ENCODE assay signal across 12 cellular contexts in the genomic region with DNA sequence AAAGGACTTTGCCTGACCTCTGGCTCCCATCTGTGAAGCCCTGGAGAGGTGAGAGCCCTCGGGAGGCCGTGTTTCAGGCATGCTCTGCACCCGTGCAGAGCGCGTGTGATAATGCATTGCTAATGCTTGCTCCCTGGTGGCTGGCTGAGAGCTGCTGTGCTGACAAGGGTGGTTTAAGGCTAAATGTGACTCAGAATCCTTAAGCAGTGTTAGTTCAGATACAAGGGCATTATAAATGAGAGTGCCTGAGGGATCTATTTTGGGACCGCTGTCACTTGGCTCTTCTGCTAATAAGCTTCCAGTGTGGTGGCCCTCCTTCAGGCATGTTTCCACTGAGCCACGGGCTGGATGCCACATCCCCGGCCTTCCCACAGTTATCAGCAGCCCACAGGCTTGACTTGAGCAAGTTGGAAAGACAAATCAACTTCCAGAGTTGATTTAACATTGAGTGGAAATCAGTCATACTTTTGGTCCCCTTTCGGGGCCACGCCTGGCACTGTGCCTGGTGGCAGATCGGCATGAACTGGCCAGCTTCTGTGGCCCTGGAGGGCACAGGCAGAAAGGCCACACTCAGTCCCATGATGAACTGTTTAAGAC. TPM values are rescaled to one million over a fixed set of nuclear protein-coding genes. Genes with fewer than 3 reads are reported as not detected.
DNase-seq lines count a peak whose midpoint lies in the region; ATAC-seq and TF ChIP-seq lines count a peak whose summit lies in the region.
"Had no signal": no experiment of that assay in that cellular context is flagged by ENCODE, and none has a peak within 500 bp of the region (broad histone marks: within the 10 kb centered on the region; RNA-seq: fewer than 3 reads in every experiment).

No MANE protein-coding gene starts in this region.

- H3K36me3 Mint-ChIP-seq in nephron (ENCODE audit: low read depth) (no peaks in the 10 kb centered on the region), T-helper 17 cell (ENCODE audit: low read depth) (peaks cover 4% of the 10 kb centered on the region)
- H3K36me3 Mint-ChIP-seq in activated naive CD4-positive, alpha-beta T cell treated with anti-CD3 and anti-CD28 coated beads for 36 hours (ENCODE audit: low read depth) = peaks cover 11% of the 10 kb centered on the region

- H3K4me1 ChIP-seq in Peyer's patch = no peaks in the 10 kb centered on the region

- H3K27ac Mint-ChIP-seq in nephron (peak overlapping the region; percentile 47 to 62 (median 59)), T-helper 17 cell (no peak overlapping the region)
- H3K27ac Mint-ChIP-seq in activated naive CD4-positive, alpha-beta T cell treated with anti-CD3 and anti-CD28 coated beads for 36 hours = no peak overlapping the region

- DNase-seq in EH (ENCODE audit: low read depth) (peak; percentile 42), NCI-H2227 (lab: John Stamatoyannopoulos, UW; ENCODE audit: unreplicated experiment) (peak; percentile 17), epithelial cell of esophagus (ENCODE audit: low read depth) (peak; percentile 13), medulla oblongata (ENCODE audit: extremely low spot score) (no peak), Peyer's patch (no peak), T-helper 17 cell (no peak)
- no peak for DNase-seq in activated naive CD4-positive, alpha-beta T cell treated with anti-CD3 and anti-CD28 coated beads for 36 hours
- DNase-seq: cerebellar nuclear complex; NCI-H1048; PC-9; stimulated activated naive CD4-positive, alpha-beta T cell treated with Interleukin-2 at 50 U/mL for 16 hours had no signal

- H3K9me3 ChIP-seq in Peyer's patch (no peaks in the 10 kb centered on the region), T-helper 17 cell (ENCODE audit: control insufficient read depth, low read length, poor library complexity, severe bottlenecking) (no peaks in the 10 kb centered on the region)

- H3K4me3 ChIP-seq in epithelial cell of esophagus (ENCODE audit: low read length) (no peak overlapping the region), Peyer's patch (no peak overlapping the region)
- H3K4me3 ChIP-seq: PC-9 had no signal

- intact Hi-C loops in activated naive CD4-positive, alpha-beta T cell treated with anti-CD3 and anti-CD28 coated beads for 36 hours (cut with micrococcal nuclease) = no loop called here

- no peaks in the 10 kb centered on the region for H3K9me3 Mint-ChIP-seq in nephron
- H3K9me3 Mint-ChIP-seq in activated naive CD4-positive, alpha-beta T cell treated with anti-CD3 and anti-CD28 coated beads for 36 hours = no peaks in the 10 kb centered on the region

- peaks cover 10% of the 10 kb centered on the region for H3K27me3 Mint-ChIP-seq in nephron (ENCODE audit: low read depth)
- H3K27me3 Mint-ChIP-seq in activated naive CD4-positive, alpha-beta T cell treated with anti-CD3 and anti-CD28 coated beads for 36 hours (ENCODE audit: low read depth) = no peaks in the 10 kb centered on the region
- H3K27me3 Mint-ChIP-seq in T-helper 17 cell = no peaks in the 10 kb centered on the region

- H3K27me3 ChIP-seq in Peyer's patch = no peaks in the 10 kb centered on the region

- no peak for ATAC-seq in T-helper 17 cell

- no peak overlapping the region for H3K27ac ChIP-seq in Peyer's patch
- H3K27ac ChIP-seq: PC-9 had no signal

- no peak for TF ChIP-seq POLR2A in Peyer's patch (IDR thresholded peaks at IDR 0.05)

- H3K4me1 Mint-ChIP-seq in nephron (peaks cover 46% of the 10 kb centered on the region), T-helper 17 cell (peaks cover 14% of the 10 kb centered on the region)
- H3K4me1 Mint-ChIP-seq in activated naive CD4-positive, alpha-beta T cell treated with anti-CD3 and anti-CD28 coated beads for 36 hours (ENCODE audit: low read depth) = peaks cover 7% of the 10 kb centered on the region

- CTCF ChIA-PET in activated naive CD4-positive, alpha-beta T cell treated with anti-CD3 and anti-CD28 coated beads for 36 hours (lab: Charles Lee) = interaction anchor here (0.8 to 0.9 kb wide), 2 partner anchors 12 to 44 kb away, joined by 3 to 4 read pairs; no protein-coding TSS in a partner anchor

- H3K36me3 ChIP-seq in Peyer's patch = no peaks in the 10 kb centered on the region

- H3K4me3 Mint-ChIP-seq in nephron (no peak overlapping the region), T-helper 17 cell (no peak overlapping the region)
- H3K4me3 Mint-ChIP-seq in activated naive CD4-positive, alpha-beta T cell treated with anti-CD3 and anti-CD28 coated beads for 36 hours = no peak overlapping the region

- TF ChIP-seq CTCF in epithelial cell of esophagus (IDR thresholded peaks at IDR 0.05; ENCODE audit: insufficient read depth, low read depth, low read length, missing control alignments) = no peak
- no peak for TF ChIP-seq CTCF in nephron (IDR thresholded peaks at IDR 0.05; ENCODE audit: unreplicated experiment in 3 of 3)
- no peak for TF ChIP-seq CTCF in Peyer's patch (IDR thresholded peaks at IDR 0.05)

RNA-seq across cellular contexts. Expression of gene ALOX5AP, which starts 17.0 kb away (rescaled TPM):
- total RNA-seq in Peyer's patch = 10 to 100 TPM in 2 of 4 donors, 1 to 10 TPM in 2; 7.6 to 19.8 (median 13.2) TPM
- 10 to 100 TPM; 21.3 to 21.7 TPM for total RNA-seq in activated naive CD4-positive, alpha-beta T cell treated with anti-CD3 and anti-CD28 coated beads for 36 hours
- total RNA-seq in T-helper 17 cell = 10 to 100 TPM; 58.4 to 68.4 TPM
- total RNA-seq: PC-9 had no signal

Comparison
In these comparisons a context has a peak if more than half of its experiments do, and no peak if none do; other contexts are left out.
1. DNase-seq: peak in EH (single experiment), NCI-H2227 (single experiment) and epithelial cell of esophagus (single experiment); none in medulla oblongata (single experiment), Peyer's patch (0 of 3), activated naive CD4-positive, alpha-beta T cell treated with anti-CD3 and anti-CD28 coated beads for 36 hours (single experiment) and T-helper 17 cell (0 of 3).
2. H3K27ac Mint-ChIP-seq: peak in nephron (3 of 3); none in activated naive CD4-positive, alpha-beta T cell treated with anti-CD3 and anti-CD28 coated beads for 36 hours (single experiment) and T-helper 17 cell (single experiment).